In genomic region chr3:71397046-71397445, GRCh38 we compare ENCODE assay signal across 8 cellular contexts.
DNase-seq lines count a peak whose midpoint lies in the region; ATAC-seq, FAIRE-seq and TF ChIP-seq lines count a peak whose summit lies in the region.

No MANE protein-coding gene starts in this region.

- no peaks in the 10 kb centered on the region for H3K27me3 ChIP-seq in kidney epithelial cell (ENCODE audit: control insufficient read depth, insufficient read depth, low read length)

- no peak overlapping the region for H3K4me3 Mint-ChIP-seq in Calu3 (ENCODE audit: low read depth, unreplicated experiment)
- H3K4me3 Mint-ChIP-seq in activated naive CD8-positive, alpha-beta T cell treated with anti-CD3 and anti-CD28 coated beads, Interleukin-2, amount 50 U/mL, for 24 hours = peak overlapping the region; percentile 69

- BruUV-seq in Calu3 (replicated peaks; lab: Mats Ljungman, UMichigan) = no TSS peak

- no peaks in the 10 kb centered on the region for H3K9me3 Mint-ChIP-seq in Calu3 (ENCODE audit: low read depth, unreplicated experiment)
- peaks cover 5% of the 10 kb centered on the region for H3K9me3 Mint-ChIP-seq in activated naive CD8-positive, alpha-beta T cell treated with anti-CD3 and anti-CD28 coated beads, Interleukin-2, amount 50 U/mL, for 24 hours

- peaks cover 29% of the 10 kb centered on the region for H3K4me1 Mint-ChIP-seq in Calu3 (ENCODE audit: low read depth, unreplicated experiment)
- H3K4me1 Mint-ChIP-seq in activated naive CD8-positive, alpha-beta T cell treated with anti-CD3 and anti-CD28 coated beads, Interleukin-2, amount 50 U/mL, for 24 hours = peaks cover 86% of the 10 kb centered on the region

- H3K36me3 Mint-ChIP-seq in Calu3 (ENCODE audit: insufficient read depth, unreplicated experiment) = peaks cover 4% of the 10 kb centered on the region
- H3K36me3 Mint-ChIP-seq in activated naive CD8-positive, alpha-beta T cell treated with anti-CD3 and anti-CD28 coated beads, Interleukin-2, amount 50 U/mL, for 24 hours (ENCODE audit: low read depth) = peaks cover 3% of the 10 kb centered on the region

- CTCF ChIA-PET in Calu3 (lab: Charles Lee) = interaction anchor here (0.6 to 1.0 kb wide), 4 partner anchors 8 to 142 kb away, joined by 3 read pairs; no protein-coding TSS in a partner anchor

- H3K4me3 ChIP-seq in kidney epithelial cell (ENCODE audit: low read depth, low read length) = no peak overlapping the region

- ATAC-seq in activated naive CD8-positive, alpha-beta T cell treated with anti-CD3 and anti-CD28 coated beads, Interleukin-2, amount 50 U/mL, for 24 hours = no peak
- no peak for ATAC-seq in HG02981 (IDR thresholded peaks at IDR 0.05; ENCODE audit: unreplicated experiment)

- TF ChIP-seq CTCF in Calu3 (IDR thresholded peaks at IDR 0.05; ENCODE audit: unreplicated experiment) (peak; percentile 22), kidney epithelial cell (IDR thresholded peaks at IDR 0.05; ENCODE audit: insufficient read depth, low read length, poor library complexity, severe bottlenecking) (peak; percentile 46)

- DNase-seq in Calu3 (peak; percentile 37), HT1080 (ENCODE audit: low read depth) (peak; percentile 52), kidney epithelial cell (ENCODE audit: low read depth) (no peak), urothelium cell line (ENCODE audit: low spot score) (peak; percentile 37)
- DNase-seq in activated naive CD8-positive, alpha-beta T cell treated with anti-CD3 and anti-CD28 coated beads, Interleukin-2, amount 50 U/mL, for 24 hours = no peak
- no peak for DNase-seq in stimulated activated CD4-positive, alpha-beta T cell treated with anti-CD3 and anti-CD28 coated beads, Interleukin-2, amount 100 ng/mL, for 48 hours
- DNase-seq in stimulated activated CD4-positive, alpha-beta T cell treated with anti-CD3 and anti-CD28 coated beads, Interleukin-12 subunit alpha, Interleukin-12 subunit beta, amount 100 ng/mL, for 4 hours = no peak

- no peak overlapping the region for H3K27ac Mint-ChIP-seq in Calu3 (ENCODE audit: unreplicated experiment)
- H3K27ac Mint-ChIP-seq in activated naive CD8-positive, alpha-beta T cell treated with anti-CD3 and anti-CD28 coated beads, Interleukin-2, amount 50 U/mL, for 24 hours = peak overlapping the region; percentile 78

- intact Hi-C loops in Calu3 (cut with micrococcal nuclease; ENCODE audit: unreplicated experiment) = loop anchor here (5.0 to 10.0 kb wide), 3 partner anchors 58 to 190 kb away; no protein-coding TSS in a partner anchor

- no peaks in the 10 kb centered on the region for H3K27me3 Mint-ChIP-seq in Calu3 (ENCODE audit: unreplicated experiment)
- H3K27me3 Mint-ChIP-seq in activated naive CD8-positive, alpha-beta T cell treated with anti-CD3 and anti-CD28 coated beads, Interleukin-2, amount 50 U/mL, for 24 hours = no peaks in the 10 kb centered on the region

- no peaks in the 10 kb centered on the region for H3K36me3 ChIP-seq in kidney epithelial cell (ENCODE audit: control insufficient read depth, insufficient read depth, low read length)

- FAIRE-seq in urothelium cell line (lab: Jason Lieb, UNC) = no peak

Comparison
In these comparisons a context has a peak if more than half of its experiments do, and no peak if none do; other contexts are left out.
1. DNase-seq: peak in Calu3 (single experiment), HT1080 (single experiment) and urothelium cell line (single experiment); none in activated naive CD8-positive, alpha-beta T cell treated with anti-CD3 and anti-CD28 coated beads, Interleukin-2, amount 50 U/mL, for 24 hours (single experiment), kidney epithelial cell (single experiment), stimulated activated CD4-positive, alpha-beta T cell treated with anti-CD3 and anti-CD28 coated beads, Interleukin-2, amount 100 ng/mL, for 48 hours (0 of 2) and stimulated activated CD4-positive, alpha-beta T cell treated with anti-CD3 and anti-CD28 coated beads, Interleukin-12 subunit alpha, Interleukin-12 subunit beta, amount 100 ng/mL, for 4 hours (single experiment).